ENCODE assay signal across 8 cellular contexts in the genomic region with DNA sequence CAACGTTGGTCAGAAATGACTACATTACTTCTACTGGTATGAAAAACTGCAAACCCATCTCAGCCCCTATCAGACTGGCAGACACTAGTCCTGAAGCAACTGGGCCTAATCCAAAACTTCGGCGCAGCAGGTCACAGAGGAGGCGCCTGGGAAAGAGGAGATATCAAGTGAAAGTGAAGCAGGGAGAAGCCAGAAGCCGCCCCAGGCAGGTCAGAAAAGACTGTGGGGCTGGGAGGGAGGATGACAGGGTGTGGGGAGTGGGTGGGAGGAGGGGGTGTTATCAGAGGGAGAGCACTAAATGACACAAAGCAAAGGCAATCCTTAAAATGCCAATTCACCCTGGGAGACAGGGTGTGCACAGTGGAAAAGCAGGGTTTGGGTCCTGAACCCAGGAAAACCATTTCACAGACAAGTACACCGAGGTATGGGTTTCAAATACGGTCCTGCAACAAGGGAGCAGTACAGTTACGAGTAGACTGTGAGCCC. TPM values are rescaled to one million over a fixed set of nuclear protein-coding genes. Genes with fewer than 3 reads are reported as not detected.
DNase-seq lines count a peak whose midpoint lies in the region; ATAC-seq, FAIRE-seq and TF ChIP-seq lines count a peak whose summit lies in the region.

No MANE protein-coding gene starts in this region.

- DNase-seq in GM03348 (ENCODE audit: low spot score) (peak; percentile 19), PC-9 (peak in 1 of 2 experiments; percentile 17), bronchial epithelial cell (ENCODE audit: low read depth) (no peak), HepG2 (ENCODE audit: low spot score) (peak; percentile 12), testis (peak; percentile 34), GM13976 (ENCODE audit: low spot score) (no peak)

- H4K20me1 ChIP-seq in PC-9 (ENCODE audit: insufficient read depth), result peaks cover 11% of the 10 kb centered on the region
- no peaks in the 10 kb centered on the region for H4K20me1 ChIP-seq in HepG2 (ENCODE audit: insufficient read depth, low read length)

- no peaks in the 10 kb centered on the region for H3F3A ChIP-seq in PC-9 (ENCODE audit: insufficient read depth, low read depth)

- 0 out of 2 replicates have a peak overlapping the region, but pooled peaks have one; percentile 10 for H3K27ac ChIP-seq in PC-9
- H3K27ac ChIP-seq in HepG2 (ENCODE audit: extremely low read length, insufficient read depth, low read length), result peak overlapping the region; percentile 70
- H3K27ac ChIP-seq in testis, result peak overlapping the region; percentile 77 to 81

- TSS peak; percentile 42 for BruUV-seq in PC-9 (replicated peaks; lab: Mats Ljungman, UMichigan)
- no TSS peak for BruUV-seq in HepG2 (replicated peaks; lab: Mats Ljungman, UMichigan)

- TF ChIP-seq EP300 in HepG2 (IDR thresholded peaks at IDR 0.05; ENCODE audit: low read depth in 2 of 2, low read length in 2 of 2) (no peak), HepG2 (CRISPR knock-in tag; IDR thresholded peaks at IDR 0.05; ENCODE audit: borderline replicate concordance) (no peak)

- H3K4me2 ChIP-seq in PC-9, result peak overlapping the region; percentile 99
- H3K4me2 ChIP-seq in HepG2 (ENCODE audit: low read depth, low read length), result peak overlapping the region; percentile 94

- TF ChIP-seq CTCF in PC-9 (conservative IDR thresholded peaks at IDR 0.05) (no peak), bronchial epithelial cell (IDR thresholded peaks at IDR 0.05; ENCODE audit: insufficient read depth, low read length, severe bottlenecking) (no peak), HepG2 (CRISPR knock-in tag; IDR thresholded peaks at IDR 0.05) (no peak), testis (IDR thresholded peaks at IDR 0.05) (no peak), GM13976 (IDR thresholded peaks at IDR 0.05; ENCODE audit: borderline replicate concordance, control extremely low read depth, extremely low read depth, insufficient read depth, missing control alignments) (no peak)

- H3K9me2 ChIP-seq in PC-9 (ENCODE audit: insufficient read depth), result no peaks in the 10 kb centered on the region

- in situ Hi-C loops in HepG2 (cut with HindIII; ENCODE audit: extremely low pct_ligation_motif_present, low pct_unique_long_range_greater_than_20kb), result no loop called here
- in situ Hi-C loops in GM13976 (cut with MboI; ENCODE audit: low sequenced_read_pairs, unreplicated experiment), result no loop called here

- intact Hi-C loops in PC-9 (cut with micrococcal nuclease; ENCODE audit: unreplicated experiment) (loop anchor here (10.0 kb wide), 1 partner anchor 174 kb away; the partner anchor contains the start of gene EXOC4), HepG2 (cut with micrococcal nuclease; ENCODE audit: unreplicated experiment) (no loop called here), testis (cut with DNase I; ENCODE audit: low total_unique reads) (no loop called here)

- no peak for FAIRE-seq in bronchial epithelial cell (lab: Jason Lieb, UNC)
- FAIRE-seq in HepG2 (lab: Jason Lieb, UNC), result no peak

- POLR2A ChIA-PET in PC-9 (lab: Charles Lee; ENCODE audit: unreplicated experiment), result interaction anchor here (0.6 kb wide), 1 partner anchor 1905 kb away, joined by 4 read pairs; the partner anchor contains the start of gene AGBL3
- POLR2A ChIA-PET in HepG2 (lab: Yijun Ruan, JAX), result interaction anchor here (1.1 kb wide), 1 partner anchor 172 kb away, joined by 6 read pairs; the partner anchor contains the start of gene EXOC4

- peaks cover 9% of the 10 kb centered on the region; the same call in 1 of the 2 replicates for H3K4me1 ChIP-seq in PC-9 (replicated peaks; ENCODE audit: insufficient read depth)
- peaks cover 28% of the 10 kb centered on the region for H3K4me1 ChIP-seq in HepG2 (ENCODE audit: insufficient read depth, low read length)
- peaks cover 4% of the 10 kb centered on the region for H3K4me1 ChIP-seq in testis

- peak overlapping the region; percentile 87 for H3K9ac ChIP-seq in HepG2 (ENCODE audit: insufficient read depth, low read depth, low read length)

- 1% methylated on average over 7 of the region's 8 CpGs for WGBS in HepG2 (ENCODE audit: low lambda C conversion rate)
- 1 to 6% methylated on average over 8 of the region's 8 CpGs for WGBS in testis, 2 donors

- H3K79me2 ChIP-seq in PC-9 (ENCODE audit: low read depth) (peaks cover 56% of the 10 kb centered on the region), HepG2 (ENCODE audit: insufficient read depth, low read length) (peaks cover 54% of the 10 kb centered on the region)

- H3K27me3 ChIP-seq in PC-9 (ENCODE audit: insufficient read depth, low read depth), result peaks cover 8% of the 10 kb centered on the region; the same call in 1 of the 2 replicates
- H3K27me3 ChIP-seq in bronchial epithelial cell (ENCODE audit: control insufficient read depth, insufficient read depth, low read length), result no peaks in the 10 kb centered on the region
- H3K27me3 ChIP-seq in HepG2 (ENCODE audit: control insufficient read depth in 1 of 2, insufficient read depth in 2 of 2, low read length in 2 of 2), result peaks cover 0 to 5% of the 10 kb centered on the region in 2 experiments; a peak in 1 of 5 replicates
- H3K27me3 ChIP-seq in testis, result no peaks in the 10 kb centered on the region

- H2AFZ ChIP-seq in PC-9 (peak overlapping the region; percentile 90), HepG2 (ENCODE audit: low read length) (no peak overlapping the region)

- CTCF ChIA-PET in PC-9 (lab: Charles Lee), result interaction anchor here (0.6 kb wide), 1 partner anchor 1092 kb away, joined by 5 read pairs; no protein-coding TSS in a partner anchor
- CTCF ChIA-PET in HepG2 (lab: Yijun Ruan, JAX; ENCODE audit: low intra/inter-chr PET ratio, low total read pairs), result no interaction called here

- H3K4me3 ChIP-seq in PC-9, result peak overlapping the region; percentile 88
- peak overlapping the region; percentile 86 for H3K4me3 ChIP-seq in bronchial epithelial cell (ENCODE audit: low read depth, low read length)
- peak overlapping the region; percentile 77 to 95 (median 93) for H3K4me3 ChIP-seq in HepG2 (replicated peaks in 1 of 3; ENCODE audit: insufficient read depth in 1 of 3, low read depth in 2 of 3, low read length in 3 of 3)
- peak overlapping the region; percentile 81 to 87 for H3K4me3 ChIP-seq in testis

- no peaks in the 10 kb centered on the region; the same call in 1 of the 2 replicates for H3K9me3 ChIP-seq in PC-9 (ENCODE audit: insufficient read depth, low read depth)
- no peaks in the 10 kb centered on the region for H3K9me3 ChIP-seq in HepG2 (ENCODE audit: low read length)
- no peaks in the 10 kb centered on the region for H3K9me3 ChIP-seq in testis

- H3K36me3 ChIP-seq in PC-9 (ENCODE audit: low read depth), result peaks cover 4% of the 10 kb centered on the region; the same call in 1 of the 2 replicates
- H3K36me3 ChIP-seq in bronchial epithelial cell (ENCODE audit: control insufficient read depth, insufficient read depth, low read length), result no peaks in the 10 kb centered on the region
- no peaks in the 10 kb centered on the region for H3K36me3 ChIP-seq in HepG2 (replicated peaks in 1 of 2; ENCODE audit: control insufficient read depth in 1 of 2, insufficient read depth in 2 of 2, low read length in 2 of 2)
- H3K36me3 ChIP-seq in testis (ENCODE audit: low read depth, missing control alignments), result no peaks in the 10 kb centered on the region

- TF ChIP-seq POLR2A in HepG2 (IDR thresholded peaks at IDR 0.05; ENCODE audit: insufficient read depth in 1 of 2, low read depth in 2 of 2, low read length in 2 of 2) (no peak), testis (IDR thresholded peaks at IDR 0.05) (no peak)

- ATAC-seq in HepG2 (peak; percentile 32), GM21447 (IDR thresholded peaks at IDR 0.05; ENCODE audit: unreplicated experiment) (no peak), HG02870 (IDR thresholded peaks at IDR 0.05; ENCODE audit: unreplicated experiment) (no peak)

- no peak for TF ChIP-seq RAD21 in HepG2 (CRISPR knock-in tag; IDR thresholded peaks at IDR 0.05)

TF ChIP-seq in HepG2, 621 proteins besides CTCF, POLR2A, EP300 and RAD21:
- TF ChIP-seq NR2F6 (IDR thresholded peaks at IDR 0.05) (no peak), NR2F6 (CRISPR knock-in tag; IDR thresholded peaks at IDR 0.05) (no peak), ZNF629 (CRISPR knock-in tag; conservative IDR thresholded peaks at IDR 0.05) (peak; percentile 75), SIN3A (IDR thresholded peaks at IDR 0.05; ENCODE audit: borderline replicate concordance, low read depth, low read length) (peak; percentile 2; the same call in 1 of the 2 replicates)

RNA-seq across cellular contexts. Expression of gene CHCHD3, which starts 0.7 kb away (rescaled TPM):
- total RNA-seq in PC-9 (2021) (77.7 and 100 TPM in 2 replicates), bronchial epithelial cell (62.1 and 99.5 TPM in 2 replicates), HepG2 (2016; rRNA removed; fragmentation: Illumina TruSeq; extraction: Trizol) (86.8 and 113 TPM in 2 replicates), testis (10 to 100 TPM; 47.9 to 53.0 TPM)
- total RNA-seq in HepG2 (2016; cell fraction: cytosol; rRNA removed; fragmentation: Illumina TruSeq; extraction: Trizol; ENCODE audit: low read depth), result 29.7 and 33.8 TPM in 2 replicates
- 87.0 and 114 TPM in 2 replicates for total RNA-seq in HepG2 (2016; cell fraction: insoluble cytoplasmic fraction; rRNA removed; fragmentation: Illumina TruSeq; extraction: Trizol)
- total RNA-seq in HepG2 (2016; cell fraction: membrane; rRNA removed; fragmentation: Illumina TruSeq; extraction: Trizol), result 54.7 and 58.0 TPM in 2 replicates
- 52.8 and 60.4 TPM in 2 replicates for total RNA-seq in HepG2 (2016; cell fraction: nucleus; rRNA removed; fragmentation: Illumina TruSeq; extraction: Trizol)
- polyA plus RNA-seq in HepG2 (2011; rRNA removed) (27.1 and 32.7 TPM in 2 replicates), testis (ENCODE audit: insufficient read depth, low read depth, low replicate concordance) (44.0 TPM)
- 23.8 and 33.2 TPM in 2 replicates for polyA plus RNA-seq in HepG2 (2011; cell fraction: cytosol; rRNA removed)
- 10.2 and 11.3 TPM in 2 replicates for polyA plus RNA-seq in HepG2 (2011; cell fraction: nucleus; rRNA removed)
- 39.2 and 41.8 TPM in 2 replicates for polyA plus RNA-seq in HepG2 (2012)
- 26.9 and 31.2 TPM in 2 replicates for polyA plus RNA-seq in HepG2 (2016; cell fraction: cytosol; fragmentation: Illumina TruSeq; extraction: Trizol; ENCODE audit: low read depth)
- 106 and 107 TPM in 2 replicates for polyA plus RNA-seq in HepG2 (2016; cell fraction: insoluble cytoplasmic fraction; fragmentation: Illumina TruSeq; extraction: Trizol; ENCODE audit: low read depth)
- polyA plus RNA-seq in HepG2 (2016; cell fraction: membrane; fragmentation: Illumina TruSeq; extraction: Trizol; ENCODE audit: low read depth), result 40.2 and 43.6 TPM in 2 replicates
- 40.1 and 42.8 TPM in 2 replicates for polyA plus RNA-seq in HepG2 (2016; cell fraction: nucleus; fragmentation: Illumina TruSeq; extraction: Trizol; ENCODE audit: insufficient read depth, low read depth)
- 16.7 and 45.4 TPM in 2 replicates for polyA minus RNA-seq in HepG2 (2011; rRNA and poly(A)+ RNA removed; ENCODE audit: low replicate concordance)
- polyA minus RNA-seq in HepG2 (2011; cell fraction: cytosol; rRNA and poly(A)+ RNA removed), result 22.4 and 36.4 TPM in 2 replicates
- polyA minus RNA-seq in HepG2 (2011; cell fraction: nucleus; rRNA and poly(A)+ RNA removed), result 50.9 and 57.8 TPM in 2 replicates

Comparison
In these comparisons a context has a peak if more than half of its experiments do, and no peak if none do; other contexts are left out.
1. DNase-seq: peak in GM03348 (single experiment), HepG2 (single experiment) and testis (single experiment); none in bronchial epithelial cell (single experiment) and GM13976 (single experiment).
2. H3K27ac ChIP-seq: peak in every context shown above with its lines; median percentile 79 in testis; 70 in HepG2; 10 in PC-9.
3. Peak in every context shown above with its lines, with median percentiles within 50 percentile points of each other: H3K4me3 ChIP-seq.